In genomic region chr4:112858751-112859150, GRCh38 we compare ENCODE assay signal across 25 cellular contexts.
"Had no signal": no experiment of that assay in that cellular context is flagged by ENCODE, and none has a peak within 500 bp of the region (broad histone marks: within the 10 kb centered on the region; RNA-seq: fewer than 3 reads in every experiment).

No MANE protein-coding gene starts in this region.

- H3K9me3 ChIP-seq: left ventricle myocardium inferior, tibial nerve had no signal

- H3K4me1 Mint-ChIP-seq: activated naive CD8-positive, alpha-beta T cell treated with anti-CD3 and anti-CD28 coated beads, Interleukin-2, amount 50 U/mL, for 24 hours; natural killer cell; T-cell had no signal

- H3K27me3 Mint-ChIP-seq: brain; dendritic cell treated with granulocyte-macrophage colony-stimulating factor and Interleukin-4, amounts not matched to agents 40 ng/mL and 50 ng/mL, for 4 days had no signal

- H3K27ac ChIP-seq: hepatocyte, left ventricle myocardium inferior, tibial nerve, WERI-Rb-1 had no signal

- H3K9me3 Mint-ChIP-seq: activated naive CD8-positive, alpha-beta T cell treated with anti-CD3 and anti-CD28 coated beads, Interleukin-2, amount 50 U/mL, for 24 hours; activated T-helper 1 cell treated with anti-CD3 and anti-CD28 coated beads, Interleukin-12 subunit alpha, Interleukin-12 subunit beta, Interleukin-2, Interleukin-4 antibody, amounts not matched to agents 30 ng/mL and 10 ng/mL and 1 ng/mL, durations not matched to agents 14 hours and 24 hours and 36 hours; dendritic cell treated with granulocyte-macrophage colony-stimulating factor and Interleukin-4, amounts not matched to agents 40 ng/mL and 50 ng/mL, for 4 days; mesothelial cell of epicardium; T-cell; T-helper 2 cell treated with Interferon-gamma antibody and Interleukin-4, amounts not matched to agents 5 μg/mL and 100 μg/mL, for 36 hours had no signal

- H3K27me3 ChIP-seq: hepatocyte, tibial nerve had no signal

- ATAC-seq: activated CD8-positive, alpha-beta T cell treated with anti-CD3 and anti-CD28 coated beads, Interleukin-2, amount 10 ng/mL, durations not matched to agents 7 days and 5 days; activated naive CD8-positive, alpha-beta T cell treated with anti-CD3 and anti-CD28 coated beads, Interleukin-2, amount 50 U/mL, for 24 hours; natural killer cell; sciatic nerve; T-cell had no signal

- DNase-seq: activated CD4-positive, alpha-beta T cell treated with anti-CD3 and anti-CD28 coated beads for 1 hour; activated CD4-positive, alpha-beta T cell treated with anti-CD3 and anti-CD28 coated beads, Interleukin-2, amount 50 U/mL, for 1 hour; activated CD8-positive, alpha-beta T cell treated with anti-CD3 and anti-CD28 coated beads, Interleukin-2, amount 10 ng/mL, durations not matched to agents 7 days and 5 days; activated gamma-delta T cell; activated naive CD4-positive, alpha-beta T cell treated with anti-CD3 and anti-CD28 coated beads, Interleukin-2, amount 50 U/mL, for 16 hours; activated naive CD8-positive, alpha-beta T cell treated with anti-CD3 and anti-CD28 coated beads, Interleukin-2, amount 50 U/mL, for 24 hours; anterior cingulate cortex; effector CD8-positive, alpha-beta T cell; foreskin melanocyte; left ventricle myocardium inferior; natural killer cell; stimulated activated CD4-positive, alpha-beta T cell treated with anti-CD3 and anti-CD28 coated beads, Interleukin-15, amount 100 ng/mL, for 24 hours; stimulated activated CD8-positive, alpha-beta memory T cell treated with anti-CD3 and anti-CD28 coated beads, Interleukin-4, amount 100 ng/mL, for 48 hours; stimulated activated naive CD4-positive, alpha-beta T cell; T-cell; WERI-Rb-1 had no signal

- H3K4me3 Mint-ChIP-seq: activated CD8-positive, alpha-beta T cell treated with anti-CD3 and anti-CD28 coated beads, Interleukin-2, amount 10 ng/mL, durations not matched to agents 7 days and 5 days; activated naive CD8-positive, alpha-beta T cell treated with anti-CD3 and anti-CD28 coated beads, Interleukin-2, amount 50 U/mL, for 24 hours; activated T-helper 1 cell treated with anti-CD3 and anti-CD28 coated beads, Interleukin-12 subunit alpha, Interleukin-12 subunit beta, Interleukin-2, Interleukin-4 antibody, amounts not matched to agents 30 ng/mL and 10 ng/mL and 1 ng/mL, durations not matched to agents 14 hours and 24 hours and 36 hours; dendritic cell treated with granulocyte-macrophage colony-stimulating factor and Interleukin-4, amounts not matched to agents 40 ng/mL and 50 ng/mL, for 4 days; mesothelial cell of epicardium; natural killer cell; T-cell; T-helper 2 cell treated with Interferon-gamma antibody and Interleukin-4, amounts not matched to agents 5 μg/mL and 100 μg/mL, for 36 hours had no signal

- H3K27ac Mint-ChIP-seq: activated CD8-positive, alpha-beta T cell treated with anti-CD3 and anti-CD28 coated beads, Interleukin-2, amount 10 ng/mL, durations not matched to agents 7 days and 5 days; activated naive CD8-positive, alpha-beta T cell treated with anti-CD3 and anti-CD28 coated beads, Interleukin-2, amount 50 U/mL, for 24 hours; activated T-helper 1 cell treated with anti-CD3 and anti-CD28 coated beads, Interleukin-12 subunit alpha, Interleukin-12 subunit beta, Interleukin-2, Interleukin-4 antibody, amounts not matched to agents 30 ng/mL and 10 ng/mL and 1 ng/mL, durations not matched to agents 14 hours and 24 hours and 36 hours; dendritic cell treated with granulocyte-macrophage colony-stimulating factor and Interleukin-4, amounts not matched to agents 40 ng/mL and 50 ng/mL, for 4 days; mesothelial cell of epicardium; natural killer cell; T-cell; T-helper 2 cell treated with Interferon-gamma antibody and Interleukin-4, amounts not matched to agents 5 μg/mL and 100 μg/mL, for 36 hours had no signal

- H3K36me3 Mint-ChIP-seq: brain, mesothelial cell of epicardium, natural killer cell, T-cell had no signal

- H3K4me3 ChIP-seq: hepatocyte, left ventricle myocardium inferior, smooth muscle cell, tibial nerve had no signal

- H3K36me3 ChIP-seq: left ventricle myocardium inferior, tibial nerve, WERI-Rb-1 had no signal
